Comparison of ENCODE assay signal across 1 cellular context in the genomic region with DNA sequence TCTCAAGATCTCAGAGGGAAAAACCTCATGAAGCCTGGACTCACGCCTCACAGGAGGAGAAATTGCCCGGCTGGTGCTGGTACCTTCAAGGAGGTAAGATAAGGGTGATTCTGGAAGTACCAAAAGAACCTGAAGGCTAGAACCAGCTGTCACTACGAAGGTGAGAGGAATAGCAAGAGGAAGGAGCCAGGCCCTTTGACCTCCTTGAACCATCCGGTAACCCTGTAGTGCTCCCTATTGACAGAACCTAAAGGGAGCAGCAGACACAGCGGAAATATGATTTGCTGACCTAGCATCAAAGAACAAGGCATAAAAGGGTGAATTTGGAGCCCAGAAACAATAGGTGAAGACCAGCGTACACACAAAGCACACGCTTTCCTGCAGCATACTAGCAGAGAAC.
TF ChIP-seq lines count a peak whose summit lies in the region.

No MANE protein-coding gene starts in this region.

TF ChIP-seq in K562, 482 proteins besides CTCF, POLR2A, EP300 and RAD21 (continued from another document):
- TF ChIP-seq, protein P1, sequence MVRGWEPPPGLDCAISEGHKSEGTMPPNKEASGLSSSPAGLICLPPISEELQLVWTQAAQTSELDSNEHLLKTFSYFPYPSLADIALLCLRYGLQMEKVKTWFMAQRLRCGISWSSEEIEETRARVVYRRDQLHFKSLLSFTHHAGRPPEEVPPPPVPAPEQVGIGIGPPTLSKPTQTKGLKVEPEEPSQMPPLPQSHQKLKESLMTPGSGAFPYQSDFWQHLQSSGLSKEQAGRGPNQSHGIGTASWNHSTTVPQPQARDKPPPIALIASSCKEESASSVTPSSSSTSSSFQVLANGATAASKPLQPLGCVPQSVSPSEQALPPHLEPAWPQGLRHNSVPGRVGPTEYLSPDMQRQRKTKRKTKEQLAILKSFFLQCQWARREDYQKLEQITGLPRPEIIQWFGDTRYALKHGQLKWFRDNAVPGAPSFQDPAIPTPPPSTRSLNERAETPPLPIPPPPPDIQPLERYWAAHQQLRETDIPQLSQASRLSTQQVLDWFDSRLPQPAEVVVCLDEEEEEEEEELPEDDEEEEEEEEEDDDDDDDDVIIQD (CRISPR knock-in tag; IDR thresholded peaks at IDR 0.05), result no peak
- TF ChIP-seq, protein P2, sequence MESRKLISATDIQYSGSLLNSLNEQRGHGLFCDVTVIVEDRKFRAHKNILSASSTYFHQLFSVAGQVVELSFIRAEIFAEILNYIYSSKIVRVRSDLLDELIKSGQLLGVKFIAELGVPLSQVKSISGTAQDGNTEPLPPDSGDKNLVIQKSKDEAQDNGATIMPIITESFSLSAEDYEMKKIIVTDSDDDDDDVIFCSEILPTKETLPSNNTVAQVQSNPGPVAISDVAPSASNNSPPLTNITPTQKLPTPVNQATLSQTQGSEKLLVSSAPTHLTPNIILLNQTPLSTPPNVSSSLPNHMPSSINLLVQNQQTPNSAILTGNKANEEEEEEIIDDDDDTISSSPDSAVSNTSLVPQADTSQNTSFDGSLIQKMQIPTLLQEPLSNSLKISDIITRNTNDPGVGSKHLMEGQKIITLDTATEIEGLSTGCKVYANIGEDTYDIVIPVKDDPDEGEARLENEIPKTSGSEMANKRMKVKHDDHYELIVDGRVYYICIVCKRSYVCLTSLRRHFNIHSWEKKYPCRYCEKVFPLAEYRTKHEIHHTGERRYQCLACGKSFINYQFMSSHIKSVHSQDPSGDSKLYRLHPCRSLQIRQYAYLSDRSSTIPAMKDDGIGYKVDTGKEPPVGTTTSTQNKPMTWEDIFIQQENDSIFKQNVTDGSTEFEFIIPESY (CRISPR knock-in tag; IDR thresholded peaks at IDR 0.05), result peak; percentile 85
- TF ChIP-seq MAFG (tag; conservative IDR thresholded peaks at IDR 0.05) (peak; percentile 81), GATA2 (CRISPR knock-in tag; IDR thresholded peaks at IDR 0.05) (peak; percentile 13; the same call in 1 of the 2 replicates), ZNF316 (IDR thresholded peaks at IDR 0.05) (peak; percentile 92), MAFF (IDR thresholded peaks at IDR 0.05; ENCODE audit: low read length) (peak; percentile 68; the same call in 1 of the 2 replicates), MAFK (IDR thresholded peaks at IDR 0.05; ENCODE audit: low read length) (peak; percentile 77)
